ENCODE assay signal across 8 cellular contexts in genomic region chr3:48400824-48401433, GRCh38. TPM values are rescaled to one million over a fixed set of nuclear protein-coding genes. Genes with fewer than 3 reads are reported as not detected.
A peak's percentile ranks its signal among the peaks of the same experiment; 100 is the strongest.
DNase-seq lines count a peak whose midpoint lies in the region; ATAC-seq, FAIRE-seq and TF ChIP-seq lines count a peak whose summit lies in the region.

No MANE protein-coding gene starts in this region.

- peak; percentile 92 for FAIRE-seq in K562 (lab: Jason Lieb, UNC)

- H3K9me3 ChIP-seq in K562 (replicated peaks; ENCODE audit: control insufficient read depth, insufficient read depth, low read depth, low read length) (no peaks in the 10 kb centered on the region), iPS DF 6.9 (ENCODE audit: control insufficient read depth, insufficient read depth, low read length) (no peaks in the 10 kb centered on the region)

- in situ Hi-C loops in K562 (cut with MboI) = loop anchor here (5.0 kb wide), 1 partner anchor 36 kb away; no protein-coding TSS in a partner anchor

- TF ChIP-seq POLR2A in K562 (conservative IDR thresholded peaks at IDR 0.05) = no peak

- no peak overlapping the region for H3K4me2 ChIP-seq in K562 (ENCODE audit: insufficient read depth, low read length)

- H3K27ac ChIP-seq in K562 (ENCODE audit: extremely low read depth, low read depth, low read length) = no peak overlapping the region
- H3K27ac ChIP-seq in iPS DF 6.9 (ENCODE audit: low read length) = no peak overlapping the region

- no peak overlapping the region for H3K9ac ChIP-seq in K562 (ENCODE audit: insufficient read depth in 1 of 2, low read depth in 2 of 2, low read length in 2 of 2)

- DNase-seq in ELR (ENCODE audit: low read depth) = peak; percentile 57
- DNase-seq in Kasumi-1 (lab: John Stamatoyannopoulos, UW) = peak; percentile 51 to 59
- DNase-seq in T-helper 2 cell = peak in 4 of 5 experiments; percentile 40 to 71 (median 51)
- DNase-seq in K562 (ENCODE audit: extremely low read depth in 1 of 4, low spot score in 3 of 4) = peak; percentile 74 to 79 (median 76)
- DNase-seq in iPS DF 6.9 (ENCODE audit: low read depth, low spot score) = peak; percentile 55
- peak; percentile 10 to 30 for DNase-seq in stimulated activated CD4-positive, alpha-beta T cell treated with anti-CD3 and anti-CD28 coated beads, Interleukin-15, amount 100 ng/mL, for 1 hour (ENCODE audit: low read depth in 1 of 2, low spot score in 1 of 2)
- DNase-seq in omental fat pad (ENCODE audit: low spot score) = no peak

- POLR2A ChIA-PET in K562 (lab: Yijun Ruan, JAX) = interaction anchor here (0.6 to 1.3 kb wide), 5 partner anchors 35 to 1412 kb away, joined by 3 to 7 read pairs (median 3); no protein-coding TSS in a partner anchor

- CTCF ChIA-PET in K562 (lab: Yijun Ruan, JAX; ENCODE audit: low intra/inter-chr PET ratio) = interaction anchor here (0.7 to 3.0 kb wide), 5 partner anchors 33 to 720 kb away, joined by 3 to 28 read pairs (median 4); no protein-coding TSS in a partner anchor

- H3K36me3 ChIP-seq in K562 (ENCODE audit: control insufficient read depth, insufficient read depth, low read length) (no peaks in the 10 kb centered on the region), iPS DF 6.9 (ENCODE audit: control insufficient read depth, insufficient read depth, low read length) (peaks cover 21% of the 10 kb centered on the region)

- H3K9me1 ChIP-seq in K562 (ENCODE audit: control insufficient read depth, insufficient read depth, low read length) = no peaks in the 10 kb centered on the region

- intact Hi-C loops in K562 (cut with micrococcal nuclease) = loop anchor here (1.0 to 10.0 kb wide), 4 partner anchors 35 to 206 kb away; partner anchors contain the start of gene SHISA5

- no peak overlapping the region for H3K4me3 ChIP-seq in K562
- H3K4me3 ChIP-seq in iPS DF 6.9 (ENCODE audit: low read length) = no peak overlapping the region

- ATAC-seq in K562 (peak; percentile 86), omental fat pad (ENCODE audit: low FRiP score) (no peak), GM19452 (IDR thresholded peaks at IDR 0.05; ENCODE audit: unreplicated experiment) (no peak)

- H3K4me1 ChIP-seq in K562 (replicated peaks in 1 of 2; ENCODE audit: control insufficient read depth in 2 of 2, insufficient read depth in 2 of 2, low read length in 2 of 2) = peaks cover 0 to 7% of the 10 kb centered on the region in 2 experiments; a peak in 1 of 5 replicates
- H3K4me1 ChIP-seq in iPS DF 6.9 (ENCODE audit: control insufficient read depth, insufficient read depth, low read length) = 0 out of 2 replicates have a peak, but pooled peaks cover 5% of the 10 kb centered on the region

- H3K79me2 ChIP-seq in K562 (ENCODE audit: control insufficient read depth, insufficient read depth, low read length) = no peaks in the 10 kb centered on the region

- TF ChIP-seq CTCF in K562 (IDR thresholded peaks at IDR 0.05 in 2 of 3, conservative IDR thresholded peaks at IDR 0.05 in 1 of 3; ENCODE audit: insufficient read depth in 2 of 3, low read depth in 1 of 3, low read length in 3 of 3) (peak; percentile 75 to 82 (median 78)), omental fat pad (IDR thresholded peaks at IDR 0.05) (peak in 1 of 3 donors; percentile 5)

- BruUV-seq in K562 (replicated peaks; lab: Mats Ljungman, UMichigan) = no TSS peak

- H3K27me3 ChIP-seq in K562 (ENCODE audit: control insufficient read depth in 2 of 2, insufficient read depth in 2 of 2, low read length in 2 of 2) (no peaks in the 10 kb centered on the region), iPS DF 6.9 (ENCODE audit: control insufficient read depth, insufficient read depth, low read length) (no peaks in the 10 kb centered on the region)

- H4K20me1 ChIP-seq in K562 (replicated peaks; ENCODE audit: control insufficient read depth, insufficient read depth, low read length) = no peaks in the 10 kb centered on the region

- H2AFZ ChIP-seq in K562 (ENCODE audit: low read depth, low read length) = no peak overlapping the region

- TF ChIP-seq EP300 in K562 (IDR thresholded peaks at IDR 0.05; ENCODE audit: low read length) = no peak

- WGBS in K562 (ENCODE audit: insufficient coverage, low coverage, missing lambda C conversion rate) = 6% methylated on average over 2 of the region's 6 CpGs
- WGBS in iPS DF 6.9 (ENCODE audit: insufficient coverage, insufficient read length) = no CpG with 5 or more reads among the region's 6 CpGs

- TF ChIP-seq RAD21 in K562 (CRISPR knock-in tag; conservative IDR thresholded peaks at IDR 0.05 in 1 of 2, IDR thresholded peaks at IDR 0.05 in 1 of 2) = peak; percentile 69 to 83

RNA-seq across cellular contexts. Expression of gene FBXW12, which starts 28.9 kb away (rescaled TPM):
- 0.30 and 0.37 TPM in 2 replicates for total RNA-seq in K562 (2011; cell fraction: chromatin; rRNA removed; ENCODE audit: low replicate concordance)
- total RNA-seq in K562 (2011; cell fraction: nucleolus; rRNA removed) = 0.17 and 0.26 TPM in 2 replicates
- total RNA-seq in K562 (2011; cell fraction: nucleoplasm; rRNA removed) = 0.22 and 0.53 TPM in 2 replicates
- total RNA-seq in K562 (2014; rRNA removed) (not detected in 2 replicates), K562 (2014; rRNA removed; fragmentation: Illumina TruSeq; extraction: Trizol) (not detected in 2 replicates), K562 (2015; rRNA removed; fragmentation: Illumina TruSeq; extraction: Trizol) (0.11 TPM in 1 of 2 replicates, not detected in the other), K562 (2021) (not detected in 2 replicates), omental fat pad (not detected)
- polyA plus RNA-seq in K562 (2011; rRNA removed) (0.06 and 0.24 TPM in 2 replicates), K562 (2014; fragmentation: Illumina TruSeq; extraction: Trizol) (not detected in 2 replicates), K562 (2014; fragmentation: Nextera tagmentation; extraction: Ambion mirVana) (under 1 TPM; 0.04 to 0.07 TPM), K562 (2014; rRNA removed) (0.30 TPM in 1 of 2 replicates, not detected in the other)
- polyA plus RNA-seq in K562 (2011; cell fraction: cytosol; rRNA removed) = 0.16 TPM in 2 replicates
- polyA plus RNA-seq in K562 (2011; cell fraction: nucleus; rRNA removed) = 0.17 and 0.41 TPM in 2 replicates
- not detected in 2 replicates for polyA plus RNA-seq in K562 (2012)
- polyA minus RNA-seq in K562 (2011; rRNA and poly(A)+ RNA removed) = 0.24 TPM in 1 of 2 replicates, not detected in the other
- polyA minus RNA-seq in K562 (2011; cell fraction: cytosol; rRNA and poly(A)+ RNA removed) = not detected in 2 replicates
- not detected in 2 replicates for polyA minus RNA-seq in K562 (2011; cell fraction: nucleus; rRNA and poly(A)+ RNA removed)

RNA-seq across cellular contexts. Expression of gene PLXNB1, which starts 29.0 kb away (rescaled TPM):
- 67.7 and 204 TPM in 2 replicates for total RNA-seq in K562 (2011; cell fraction: chromatin; rRNA removed; ENCODE audit: low replicate concordance)
- 92.2 and 100 TPM in 2 replicates for total RNA-seq in K562 (2011; cell fraction: nucleolus; rRNA removed)
- 59.2 and 60.7 TPM in 2 replicates for total RNA-seq in K562 (2011; cell fraction: nucleoplasm; rRNA removed)
- total RNA-seq in K562 (2014; rRNA removed) (11.2 and 12.7 TPM in 2 replicates), K562 (2014; rRNA removed; fragmentation: Illumina TruSeq; extraction: Trizol) (2.1 and 3.9 TPM in 2 replicates), K562 (2015; rRNA removed; fragmentation: Illumina TruSeq; extraction: Trizol) (6.0 and 6.3 TPM in 2 replicates), K562 (2021) (11.4 and 13.9 TPM in 2 replicates), omental fat pad (10 to 100 TPM; 66.7 to 91.3 (median 77.1) TPM)
- polyA plus RNA-seq in K562 (2011; rRNA removed) (6.0 and 16.7 TPM in 2 replicates), K562 (2014; fragmentation: Illumina TruSeq; extraction: Trizol) (7.3 and 9.2 TPM in 2 replicates), K562 (2014; fragmentation: Nextera tagmentation; extraction: Ambion mirVana) (under 1 TPM; 0.17 to 0.24 TPM), K562 (2014; rRNA removed) (10.6 and 17.4 TPM in 2 replicates)
- 10.8 and 14.2 TPM in 2 replicates for polyA plus RNA-seq in K562 (2011; cell fraction: cytosol; rRNA removed)
- 106 and 120 TPM in 2 replicates for polyA plus RNA-seq in K562 (2011; cell fraction: nucleus; rRNA removed)
- 11.5 and 18.7 TPM in 2 replicates for polyA plus RNA-seq in K562 (2012)
- 5.0 and 8.2 TPM in 2 replicates for polyA minus RNA-seq in K562 (2011; rRNA and poly(A)+ RNA removed)
- polyA minus RNA-seq in K562 (2011; cell fraction: cytosol; rRNA and poly(A)+ RNA removed) = 10.0 and 12.9 TPM in 2 replicates
- polyA minus RNA-seq in K562 (2011; cell fraction: nucleus; rRNA and poly(A)+ RNA removed) = 27.1 and 27.3 TPM in 2 replicates

RNA-seq across cellular contexts. Expression of gene CCDC51, which starts 39.0 kb away (rescaled TPM):
- total RNA-seq in K562 (2011; cell fraction: chromatin; rRNA removed; ENCODE audit: low replicate concordance) = 2.8 and 4.0 TPM in 2 replicates
- total RNA-seq in K562 (2011; cell fraction: nucleolus; rRNA removed) = 2.8 and 3.0 TPM in 2 replicates
- total RNA-seq in K562 (2011; cell fraction: nucleoplasm; rRNA removed) = 3.9 and 4.0 TPM in 2 replicates
- 17.4 and 20.8 TPM in 2 replicates for total RNA-seq in K562 (2014; rRNA removed)
- total RNA-seq in K562 (2014; rRNA removed; fragmentation: Illumina TruSeq; extraction: Trizol) = 10.2 and 14.0 TPM in 2 replicates
- total RNA-seq in K562 (2015; rRNA removed; fragmentation: Illumina TruSeq; extraction: Trizol) = 17.3 and 18.6 TPM in 2 replicates
- total RNA-seq in K562 (2021) = 12.8 and 15.7 TPM in 2 replicates
- polyA plus RNA-seq in K562 (2011; rRNA removed) = 16.0 and 16.5 TPM in 2 replicates
- 17.1 and 20.0 TPM in 2 replicates for polyA plus RNA-seq in K562 (2011; cell fraction: cytosol; rRNA removed)
- polyA plus RNA-seq in K562 (2011; cell fraction: nucleus; rRNA removed) = 7.2 and 8.2 TPM in 2 replicates
- 12.6 and 14.9 TPM in 2 replicates for polyA plus RNA-seq in K562 (2012)
- 15.7 and 18.0 TPM in 2 replicates for polyA plus RNA-seq in K562 (2014; fragmentation: Illumina TruSeq; extraction: Trizol)
- polyA plus RNA-seq in K562 (2014; fragmentation: Nextera tagmentation; extraction: Ambion mirVana) = 1 to 10 TPM; 6.5 to 6.8 TPM
- 16.5 and 18.0 TPM in 2 replicates for polyA plus RNA-seq in K562 (2014; rRNA removed)
- polyA minus RNA-seq in K562 (2011; rRNA and poly(A)+ RNA removed) = 8.6 and 10.2 TPM in 2 replicates
- polyA minus RNA-seq in K562 (2011; cell fraction: cytosol; rRNA and poly(A)+ RNA removed) = 2.4 and 7.1 TPM in 2 replicates
- 1.3 and 1.6 TPM in 2 replicates for polyA minus RNA-seq in K562 (2011; cell fraction: nucleus; rRNA and poly(A)+ RNA removed)
- total RNA-seq in omental fat pad = 10 to 100 TPM; 11.6 to 15.1 (median 13.6) TPM

RNA-seq across cellular contexts. Expression of gene TMA7, which starts 39.1 kb away (rescaled TPM):
- 33.0 and 39.7 TPM in 2 replicates for total RNA-seq in K562 (2011; cell fraction: chromatin; rRNA removed; ENCODE audit: low replicate concordance)
- 42.8 and 52.5 TPM in 2 replicates for total RNA-seq in K562 (2011; cell fraction: nucleolus; rRNA removed)
- total RNA-seq in K562 (2011; cell fraction: nucleoplasm; rRNA removed) = 61.4 and 82.2 TPM in 2 replicates
- total RNA-seq in K562 (2014; rRNA removed) = 587 and 775 TPM in 2 replicates
- 389 and 394 TPM in 2 replicates for total RNA-seq in K562 (2014; rRNA removed; fragmentation: Illumina TruSeq; extraction: Trizol)
- 476 and 486 TPM in 2 replicates for total RNA-seq in K562 (2015; rRNA removed; fragmentation: Illumina TruSeq; extraction: Trizol)
- total RNA-seq in K562 (2021) = 201 and 209 TPM in 2 replicates
- polyA plus RNA-seq in K562 (2011; rRNA removed) = 160 and 232 TPM in 2 replicates
- 25.9 and 86.1 TPM in 2 replicates for polyA plus RNA-seq in K562 (2011; cell fraction: cytosol; rRNA removed)
- polyA plus RNA-seq in K562 (2011; cell fraction: nucleus; rRNA removed) = 42.3 and 57.7 TPM in 2 replicates
- polyA plus RNA-seq in K562 (2012) = 188 and 520 TPM in 2 replicates
- 318 and 361 TPM in 2 replicates for polyA plus RNA-seq in K562 (2014; fragmentation: Illumina TruSeq; extraction: Trizol)
- 100 to 1,000 TPM; 835 to 942 TPM for polyA plus RNA-seq in K562 (2014; fragmentation: Nextera tagmentation; extraction: Ambion mirVana)
- polyA plus RNA-seq in K562 (2014; rRNA removed) = 810 and 1,003 TPM in 2 replicates
- 32.1 and 43.5 TPM in 2 replicates for polyA minus RNA-seq in K562 (2011; rRNA and poly(A)+ RNA removed)
- 17.8 and 24.1 TPM in 2 replicates for polyA minus RNA-seq in K562 (2011; cell fraction: cytosol; rRNA and poly(A)+ RNA removed)
- polyA minus RNA-seq in K562 (2011; cell fraction: nucleus; rRNA and poly(A)+ RNA removed) = 19.9 and 32.4 TPM in 2 replicates
- total RNA-seq in omental fat pad = 100 to 1,000 TPM; 239 to 266 (median 255) TPM

RNA-seq across cellular contexts. Expression of gene ATRIP, which starts 45.6 kb away (rescaled TPM):
- total RNA-seq in K562 (2011; cell fraction: chromatin; rRNA removed; ENCODE audit: low replicate concordance) = 31.8 and 48.5 TPM in 2 replicates
- 22.1 and 30.9 TPM in 2 replicates for total RNA-seq in K562 (2011; cell fraction: nucleolus; rRNA removed)
- total RNA-seq in K562 (2011; cell fraction: nucleoplasm; rRNA removed) = 15.6 and 21.9 TPM in 2 replicates
- total RNA-seq in K562 (2014; rRNA removed) (10.4 and 14.1 TPM in 2 replicates), K562 (2014; rRNA removed; fragmentation: Illumina TruSeq; extraction: Trizol) (15.7 and 19.6 TPM in 2 replicates), K562 (2015; rRNA removed; fragmentation: Illumina TruSeq; extraction: Trizol) (15.3 and 17.4 TPM in 2 replicates), K562 (2021) (13.9 and 14.1 TPM in 2 replicates), omental fat pad (1 to 10 TPM; 4.0 to 6.5 (median 5.5) TPM)
- polyA plus RNA-seq in K562 (2011; rRNA removed) (10.1 and 10.5 TPM in 2 replicates), K562 (2014; fragmentation: Illumina TruSeq; extraction: Trizol) (15.2 and 15.6 TPM in 2 replicates), K562 (2014; fragmentation: Nextera tagmentation; extraction: Ambion mirVana) (1 to 10 TPM; 1.7 to 2.3 TPM), K562 (2014; rRNA removed) (9.2 and 10.0 TPM in 2 replicates)
- polyA plus RNA-seq in K562 (2011; cell fraction: cytosol; rRNA removed) = 10.1 and 14.1 TPM in 2 replicates
- 26.8 and 42.6 TPM in 2 replicates for polyA plus RNA-seq in K562 (2011; cell fraction: nucleus; rRNA removed)
- 7.9 and 10.1 TPM in 2 replicates for polyA plus RNA-seq in K562 (2012)
- polyA minus RNA-seq in K562 (2011; rRNA and poly(A)+ RNA removed) = 14.9 and 17.0 TPM in 2 replicates
- 9.5 and 9.7 TPM in 2 replicates for polyA minus RNA-seq in K562 (2011; cell fraction: cytosol; rRNA and poly(A)+ RNA removed)
- polyA minus RNA-seq in K562 (2011; cell fraction: nucleus; rRNA and poly(A)+ RNA removed) = 12.8 and 14.1 TPM in 2 replicates
